24 cellular contexts compared by ENCODE assay signal in genomic region chr5:7717691-7718090, GRCh38.
"Had no signal": no experiment of that assay in that cellular context is flagged by ENCODE, and none has a peak within 500 bp of the region (broad histone marks: within the 10 kb centered on the region; RNA-seq: fewer than 3 reads in every experiment).

No MANE protein-coding gene starts in this region.

- H3K36me3 ChIP-seq: Peyer's patch, SJCRH30 had no signal

- DNase-seq: activated CD4-positive, alpha-beta memory T cell treated with anti-CD3 and anti-CD28 coated beads, Interleukin-2, amount 10 ng/mL, durations not matched to agents 7 days and 5 days; activated CD4-positive, alpha-beta T cell treated with anti-CD3 and anti-CD28 coated beads, Interleukin-2, amount 50 U/mL, for 1 hour; activated CD4-positive, CD25-positive, alpha-beta regulatory T cell; activated gamma-delta T cell treated with Interleukin-2 at 50 U/mL for 16 hours; activated naive CD4-positive, alpha-beta T cell treated with anti-CD3 and anti-CD28 coated beads, Interleukin-2, amount 10 ng/mL, durations not matched to agents 7 days and 5 days; activated naive CD8-positive, alpha-beta T cell treated with anti-CD3 and anti-CD28 coated beads for 36 hours; activated T-cell treated with anti-CD3 and anti-CD28 coated beads for 4 hours; activated T-cell treated with anti-CD3 and anti-CD28 coated beads, Interleukin-2, amount 50 U/mL, for 48 hours; cerebellar nuclear complex; Karpas-422; NCI-H1105 treated with DMSO at 0.1 percent for 48 hours; NCI-H1436 treated with DMSO at 0.1 percent for 48 hours; NCI-H187; NCI-H2081; NCI-H510A treated with DMSO at 0.1 percent for 48 hours; NCI-H69; NK-92 treated with Interleukin-12 subunit alpha and Interleukin-12 subunit beta, amount 100 ng/mL, for 24 hours; Peyer's patch; Right ventricle myocardium superior; SJCRH30; SK-N-SH; T-helper 1 cell had no signal

- H3K27me3 ChIP-seq: Peyer's patch, SJCRH30 had no signal

- H3K27ac ChIP-seq: Peyer's patch, RWPE1, SJCRH30, VCaP had no signal

- H3K9me3 ChIP-seq: Peyer's patch, SJCRH30, SK-N-SH had no signal

- H3K4me3 ChIP-seq: Peyer's patch, SJCRH30 had no signal

- H3K4me2 ChIP-seq: SK-N-SH had no signal

- H3K9ac ChIP-seq: SK-N-SH had no signal

- H3K4me1 ChIP-seq: Peyer's patch, SJCRH30 had no signal
